Comparison of ENCODE assay signal across 8 cellular contexts in the genomic region with DNA sequence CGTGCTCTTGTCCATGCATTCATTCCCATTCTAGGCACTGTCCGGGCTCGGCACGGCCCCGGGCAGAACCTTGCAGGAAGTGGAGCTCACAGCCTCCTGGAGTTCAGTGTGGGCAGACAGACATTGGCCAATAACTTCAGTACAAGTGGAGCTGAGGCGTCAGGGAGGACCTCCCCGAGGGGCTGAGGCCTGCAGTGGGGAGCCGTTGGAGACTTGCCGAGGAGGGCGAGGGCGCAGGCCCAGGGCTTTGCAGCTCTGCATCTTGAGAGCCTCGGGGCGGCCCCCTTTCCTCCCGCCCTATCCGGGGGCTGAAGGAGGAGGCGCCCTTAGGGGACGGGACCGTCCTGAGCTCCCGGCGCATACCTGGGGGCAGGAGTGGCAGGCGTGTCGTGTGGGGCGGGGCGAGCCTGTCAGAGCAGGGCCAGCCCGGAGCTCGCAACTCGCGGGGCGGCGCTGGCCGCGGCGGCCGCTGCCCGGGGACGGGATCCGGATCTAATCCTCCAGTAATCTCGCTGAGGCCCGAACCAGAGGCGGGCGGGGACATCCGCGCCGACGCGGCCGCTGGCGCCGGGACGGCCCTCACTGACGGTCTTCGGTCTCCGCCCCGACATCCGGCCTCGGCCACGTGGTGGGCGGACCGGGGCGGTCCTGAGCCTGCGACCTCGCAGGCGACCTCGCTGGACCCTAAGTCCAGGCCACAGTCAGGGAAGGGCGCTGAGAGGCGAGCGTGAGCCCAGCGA. TPM values are rescaled to one million over a fixed set of nuclear protein-coding genes. Genes with fewer than 3 reads are reported as not detected.
DNase-seq lines count a peak whose midpoint lies in the region; ATAC-seq and TF ChIP-seq lines count a peak whose summit lies in the region.

Gene ACY1 (plus strand): TSS at position 698 of the 740 bp plus-strand sequence. CDS start 530 bp downstream, outside the sequence.

- H3K4me2 ChIP-seq in neural cell (ENCODE audit: low read length) = no peak within 1 kb of the TSS

- H3K79me2 ChIP-seq in neural cell (replicated peaks; ENCODE audit: insufficient read depth, low read length) = no peaks in the 10 kb centered on the region

- TF ChIP-seq POLR2A in stomach (IDR thresholded peaks at IDR 0.05) = peak in 1 of 4 donors; percentile 15

- peak within 1 kb of the TSS; percentile 90 to 97 (median 94) for H3K4me3 Mint-ChIP-seq in CD4-positive, alpha-beta memory T cell

- H3K36me3 ChIP-seq in CD4-positive, alpha-beta memory T cell (ENCODE audit: insufficient read depth, low read length) = no peaks in the 10 kb centered on the region
- H3K36me3 ChIP-seq in RWPE2 (ENCODE audit: low read depth) = no peaks in the 10 kb centered on the region
- H3K36me3 ChIP-seq in neural cell (ENCODE audit: insufficient read depth, low read length) = no peaks in the 10 kb centered on the region
- H3K36me3 ChIP-seq in stomach = peaks cover 0 to 9% (median 2%) of the 10 kb centered on the region in 4 donors

- intact Hi-C loops in CD4-positive, alpha-beta memory T cell (cut with micrococcal nuclease) = loop anchor here (1.0 kb wide), 1 partner anchor 8 kb away; the partner anchor contains the start of gene ABHD14A
- intact Hi-C loops in stomach (cut with DNase I; ENCODE audit: low total_unique reads) = no loop called here

- TF ChIP-seq EP300 in neural cell (conservative IDR thresholded peaks at IDR 0.05; ENCODE audit: poor library complexity, severe bottlenecking) (no peak), stomach (IDR thresholded peaks at IDR 0.05) (no peak)

- no peak for TF ChIP-seq RAD21 in neural cell (conservative IDR thresholded peaks at IDR 0.05)

- H3K27ac Mint-ChIP-seq in CD4-positive, alpha-beta memory T cell = peak within 1 kb of the TSS; percentile 84 to 98 (median 94)

- POLR2A ChIA-PET in CD4-positive, alpha-beta memory T cell (lab: Charles Lee; ENCODE audit: partially characterized antibody) = interaction anchor here (0.8 to 8.2 kb wide), 13 partner anchors 9 to 305 kb away, joined by 3 to 65 read pairs (median 8); partner anchors contain the start of genes ABHD14A, ABHD14B, DUSP7 and GLYCTK

- no peaks in the 10 kb centered on the region for H3K27me3 Mint-ChIP-seq in CD4-positive, alpha-beta memory T cell

- H3K27me3 ChIP-seq in CD4-positive, alpha-beta memory T cell (ENCODE audit: insufficient read depth, low read length) = no peaks in the 10 kb centered on the region
- H3K27me3 ChIP-seq in RWPE2 (ENCODE audit: insufficient read depth, poor library complexity, severe bottlenecking) (no peaks in the 10 kb centered on the region), neural cell (ENCODE audit: insufficient read depth, low read depth, low read length) (no peaks in the 10 kb centered on the region), stomach (no peaks in the 10 kb centered on the region)

- peak; percentile 45 for TF ChIP-seq CTCF in RWPE2 (IDR thresholded peaks at IDR 0.05; ENCODE audit: poor library complexity, severe bottlenecking)
- TF ChIP-seq CTCF in neural cell (IDR thresholded peaks at IDR 0.05; ENCODE audit: poor library complexity, severe bottlenecking) = no peak
- no peak for TF ChIP-seq CTCF in stomach (IDR thresholded peaks at IDR 0.05)

- CTCF ChIA-PET in CD4-positive, alpha-beta memory T cell (lab: Charles Lee; ENCODE audit: partially characterized antibody) = interaction anchor here (0.6 to 4.5 kb wide), 10 partner anchors 9 to 589 kb away, joined by 3 to 47 read pairs (median 4); partner anchors contain the start of genes ABHD14A, ABHD14B, DUSP7 and PARP3

- H3K36me3 Mint-ChIP-seq in CD4-positive, alpha-beta memory T cell = no peaks in the 10 kb centered on the region

- H4K20me1 ChIP-seq in neural cell (ENCODE audit: insufficient read depth) = no peaks in the 10 kb centered on the region

- H3K9me2 ChIP-seq in neural cell (ENCODE audit: insufficient read depth, low read length) = no peaks in the 10 kb centered on the region

- WGBS in stomach, 5 donors = 0 to 1% (median 1%) methylated on average over 38 to 68 of the region's 68 CpGs

- no peaks in the 10 kb centered on the region for H3K9me3 Mint-ChIP-seq in CD4-positive, alpha-beta memory T cell

- peaks cover 26% of the 10 kb centered on the region for H3K4me1 ChIP-seq in CD4-positive, alpha-beta memory T cell (ENCODE audit: insufficient read depth, low read length)
- H3K4me1 ChIP-seq in RWPE2 (ENCODE audit: insufficient read depth, poor library complexity, severe bottlenecking) = peaks cover 5% of the 10 kb centered on the region
- peaks cover 24 to 59% (median 36%) of the 10 kb centered on the region in 4 donors for H3K4me1 ChIP-seq in stomach

- H3K27ac ChIP-seq in CD4-positive, alpha-beta memory T cell (ENCODE audit: low read depth, low read length) = peak within 1 kb of the TSS; percentile 77
- H3K27ac ChIP-seq in RWPE2 (ENCODE audit: poor library complexity, severe bottlenecking) (peak within 1 kb of the TSS; percentile 84), neural cell (ENCODE audit: low read length) (no peak within 1 kb of the TSS), stomach (peak within 1 kb of the TSS; percentile 93 to 99 (median 98))

- no peaks in the 10 kb centered on the region for H3K9me3 ChIP-seq in CD4-positive, alpha-beta memory T cell (ENCODE audit: control insufficient read depth in 1 of 2, low read length in 2 of 2)
- H3K9me3 ChIP-seq in RWPE2 (ENCODE audit: severe bottlenecking) (no peaks in the 10 kb centered on the region), neural cell (ENCODE audit: low read length) (no peaks in the 10 kb centered on the region), stomach (no peaks in the 10 kb centered on the region)

- peak; percentile 54 to 83 (median 60) for DNase-seq in CD4-positive, alpha-beta memory T cell
- DNase-seq in GM19240 (ENCODE audit: insufficient read length, low spot score) (peak; percentile 95), RWPE2 (ENCODE audit: low spot score) (peak; percentile 86), fibroblast of the conjunctiva (ENCODE audit: low read depth) (peak; percentile 75), stomach (peak; percentile 92)
- peak; percentile 90 for DNase-seq in activated effector memory CD4-positive, alpha-beta T cell treated with anti-CD3 and anti-CD28 coated beads, Interleukin-2, amount 50 U/mL, for 16 hours

- H2AFZ ChIP-seq in neural cell (ENCODE audit: low read depth, low read length) = no peak within 1 kb of the TSS

- peaks cover 7 to 29% (median 24%) of the 10 kb centered on the region in 4 donors for H3K4me1 Mint-ChIP-seq in CD4-positive, alpha-beta memory T cell

- ATAC-seq in HG03442 (IDR thresholded peaks at IDR 0.05; ENCODE audit: unreplicated experiment) = peak; percentile 71
- peak; percentile 80 for ATAC-seq in RWPE2 (ENCODE audit: low read depth)

- no peaks in the 10 kb centered on the region for H3F3A ChIP-seq in neural cell (ENCODE audit: insufficient read depth, low read length, poor library complexity, severe bottlenecking)

- peak within 1 kb of the TSS; percentile 46 for H3K9ac ChIP-seq in neural cell (ENCODE audit: low read length)

- peak within 1 kb of the TSS; percentile 36 to 55 for H3K4me3 ChIP-seq in CD4-positive, alpha-beta memory T cell (ENCODE audit: low read length in 2 of 2)
- H3K4me3 ChIP-seq in RWPE2 (ENCODE audit: severe bottlenecking) (peak within 1 kb of the TSS; percentile 37), neural cell (ENCODE audit: low read length) (peak within 1 kb of the TSS; percentile 59), stomach (peak within 1 kb of the TSS; percentile 58 to 64 (median 63))

TF ChIP-seq in neural cell, 6 proteins besides CTCF, POLR2A, EP300 and RAD21:
- TF ChIP-seq, protein P1, sequence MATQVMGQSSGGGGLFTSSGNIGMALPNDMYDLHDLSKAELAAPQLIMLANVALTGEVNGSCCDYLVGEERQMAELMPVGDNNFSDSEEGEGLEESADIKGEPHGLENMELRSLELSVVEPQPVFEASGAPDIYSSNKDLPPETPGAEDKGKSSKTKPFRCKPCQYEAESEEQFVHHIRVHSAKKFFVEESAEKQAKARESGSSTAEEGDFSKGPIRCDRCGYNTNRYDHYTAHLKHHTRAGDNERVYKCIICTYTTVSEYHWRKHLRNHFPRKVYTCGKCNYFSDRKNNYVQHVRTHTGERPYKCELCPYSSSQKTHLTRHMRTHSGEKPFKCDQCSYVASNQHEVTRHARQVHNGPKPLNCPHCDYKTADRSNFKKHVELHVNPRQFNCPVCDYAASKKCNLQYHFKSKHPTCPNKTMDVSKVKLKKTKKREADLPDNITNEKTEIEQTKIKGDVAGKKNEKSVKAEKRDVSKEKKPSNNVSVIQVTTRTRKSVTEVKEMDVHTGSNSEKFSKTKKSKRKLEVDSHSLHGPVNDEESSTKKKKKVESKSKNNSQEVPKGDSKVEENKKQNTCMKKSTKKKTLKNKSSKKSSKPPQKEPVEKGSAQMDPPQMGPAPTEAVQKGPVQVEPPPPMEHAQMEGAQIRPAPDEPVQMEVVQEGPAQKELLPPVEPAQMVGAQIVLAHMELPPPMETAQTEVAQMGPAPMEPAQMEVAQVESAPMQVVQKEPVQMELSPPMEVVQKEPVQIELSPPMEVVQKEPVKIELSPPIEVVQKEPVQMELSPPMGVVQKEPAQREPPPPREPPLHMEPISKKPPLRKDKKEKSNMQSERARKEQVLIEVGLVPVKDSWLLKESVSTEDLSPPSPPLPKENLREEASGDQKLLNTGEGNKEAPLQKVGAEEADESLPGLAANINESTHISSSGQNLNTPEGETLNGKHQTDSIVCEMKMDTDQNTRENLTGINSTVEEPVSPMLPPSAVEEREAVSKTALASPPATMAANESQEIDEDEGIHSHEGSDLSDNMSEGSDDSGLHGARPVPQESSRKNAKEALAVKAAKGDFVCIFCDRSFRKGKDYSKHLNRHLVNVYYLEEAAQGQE (IDR thresholded peaks at IDR 0.05; ENCODE audit: borderline replicate concordance) = no peak
- TF ChIP-seq MXI1 (conservative IDR thresholded peaks at IDR 0.05; ENCODE audit: poor library complexity, severe bottlenecking) (no peak), TAF1 (IDR thresholded peaks at IDR 0.05; ENCODE audit: low read depth) (no peak), POLR2AphosphoS5 (IDR thresholded peaks at IDR 0.05) (no peak), SMC3 (conservative IDR thresholded peaks at IDR 0.05; ENCODE audit: poor library complexity) (no peak), EZH2 (IDR thresholded peaks at IDR 0.05; ENCODE audit: borderline replicate concordance, insufficient read depth, low read length, poor library complexity, severe bottlenecking) (no peak)

RNA-seq across cellular contexts. Expression of gene ACY1, which starts in this region (rescaled TPM):
- 1 to 10 TPM; 7.7 to 8.4 TPM for total RNA-seq in CD4-positive, alpha-beta memory T cell
- 10 to 100 TPM; 11.4 to 14.9 TPM for polyA plus RNA-seq in CD4-positive, alpha-beta memory T cell
- polyA plus RNA-seq in neural cell (14.4 and 17.9 TPM in 2 replicates), stomach (10 to 100 TPM; 32.9 to 60.6 (median 41.9) TPM)
- 1.5 and 1.7 TPM in 2 replicates for polyA minus RNA-seq in neural cell
- total RNA-seq in stomach = 10 to 100 TPM in 3 of 5 donors, 1 to 10 TPM in 1, not detected in 1; 8.0 to 42.6 (median 31.5) TPM
